Comparison of ENCODE assay signal across 8 cellular contexts in genomic region chr20:20083796-20084195, GRCh38. TPM values are rescaled to one million over a fixed set of nuclear protein-coding genes. Genes with fewer than 3 reads are reported as not detected.
DNase-seq lines count a peak whose midpoint lies in the region; ATAC-seq, FAIRE-seq and TF ChIP-seq lines count a peak whose summit lies in the region.

No MANE protein-coding gene starts in this region.

- DNase-seq in ELR (ENCODE audit: low read depth) (peak; percentile 60), HT-29 (ENCODE audit: low spot score) (peak; percentile 44), NCI-H748 treated with DMSO at 0.1 percent for 48 hours (lab: John Stamatoyannopoulos, UW) (peak; percentile 93), body of pancreas (no peak), kidney (no peak), upper lobe of right lung (no peak)
- no peak for DNase-seq in activated effector memory CD4-positive, alpha-beta T cell treated with Interleukin-2 at 50 U/mL for 16 hours

- H3K4me1 ChIP-seq in body of pancreas (no peaks in the 10 kb centered on the region), kidney (ENCODE audit: control insufficient read depth in 1 of 2, insufficient read depth in 1 of 2, low read depth in 1 of 2, low read length in 2 of 2) (peaks cover 0 to 2% of the 10 kb centered on the region in 2 donors), upper lobe of right lung (no peaks in the 10 kb centered on the region)

- intact Hi-C loops in body of pancreas (cut with DNase I) (loop anchor here (10.0 kb wide), 1 partner anchor 151 kb away; no protein-coding TSS in a partner anchor), kidney (cut with DNase I) (loop anchor here (10.0 kb wide), 1 partner anchor 151 kb away; no protein-coding TSS in a partner anchor), upper lobe of right lung (cut with DNase I) (loop anchor here (10.0 kb wide), 1 partner anchor 151 kb away; no protein-coding TSS in a partner anchor)

- H3K27me3 ChIP-seq in body of pancreas (no peaks in the 10 kb centered on the region), upper lobe of right lung (peaks cover 4% of the 10 kb centered on the region)

- H3K36me3 ChIP-seq in body of pancreas (replicated peaks in 1 of 2; ENCODE audit: insufficient read depth in 1 of 2, low read depth in 2 of 2) (no peaks in the 10 kb centered on the region), kidney (ENCODE audit: control insufficient read depth in 1 of 2, insufficient read depth in 2 of 2, low read length in 2 of 2) (no peaks in the 10 kb centered on the region), upper lobe of right lung (no peaks in the 10 kb centered on the region)

- FAIRE-seq in kidney (lab: Jason Lieb, UNC) = peak; percentile 83

- TF ChIP-seq POLR2A in body of pancreas (IDR thresholded peaks at IDR 0.05) = no peak

- TF ChIP-seq CTCF in body of pancreas (IDR thresholded peaks at IDR 0.05) (peak in 6 of 7 experiments; percentile 30 to 59 (median 51)), kidney (IDR thresholded peaks at IDR 0.05; ENCODE audit: borderline replicate concordance, extremely low read depth, insufficient read depth) (peak; percentile 49), upper lobe of right lung (IDR thresholded peaks at IDR 0.05) (peak; percentile 57)

- H3K4me3 ChIP-seq in body of pancreas = no peak overlapping the region
- peak overlapping the region in 1 of 2 donors; percentile 29 for H3K4me3 ChIP-seq in kidney (ENCODE audit: low read length in 2 of 2)
- no peak overlapping the region for H3K4me3 ChIP-seq in upper lobe of right lung

- H3K27ac ChIP-seq in body of pancreas (no peak overlapping the region), kidney (ENCODE audit: low read depth in 2 of 2, low read length in 2 of 2) (no peak overlapping the region), upper lobe of right lung (no peak overlapping the region)

- no peaks in the 10 kb centered on the region for H3K9me3 ChIP-seq in body of pancreas
- H3K9me3 ChIP-seq in kidney (ENCODE audit: control insufficient read depth in 1 of 2, low read length in 2 of 2) = no peaks in the 10 kb centered on the region
- H3K9me3 ChIP-seq in upper lobe of right lung = no peaks in the 10 kb centered on the region

- H3K9ac ChIP-seq in kidney (ENCODE audit: low read length in 2 of 2) = no peak overlapping the region

- ATAC-seq in body of pancreas (peak; percentile 47), upper lobe of right lung (peak; percentile 69), GM18517 (IDR thresholded peaks at IDR 0.05; ENCODE audit: unreplicated experiment) (no peak)

- 1 to 4% methylated on average over 3 of the region's 3 CpGs for WGBS in body of pancreas, 2 donors

RNA-seq across cellular contexts. Expression of gene CFAP61, which starts 31.5 kb away (rescaled TPM):
- not detected in 2 replicates for total RNA-seq in HT-29 (2014; rRNA removed; shearing (Covaris generic))
- total RNA-seq in body of pancreas (under 1 TPM in 1 of 2 donors, not detected in 1; 0.52 TPM), kidney (2.6 TPM), upper lobe of right lung (not detected)
- 0.58 TPM for polyA plus RNA-seq in kidney (ENCODE audit: insufficient read depth, low read depth, low replicate concordance)

RNA-seq across cellular contexts. Expression of gene CRNKL1, which starts 31.5 kb away (rescaled TPM):
- 8.1 and 9.1 TPM in 2 replicates for total RNA-seq in HT-29 (2014; rRNA removed; shearing (Covaris generic))
- total RNA-seq in body of pancreas (10 to 100 TPM; 12.5 to 28.3 TPM), kidney (20.8 TPM), upper lobe of right lung (20.2 TPM)
- 18.3 TPM for polyA plus RNA-seq in kidney (ENCODE audit: insufficient read depth, low read depth, low replicate concordance)

Comparison
In these comparisons a context has a peak if more than half of its experiments do, and no peak if none do; other contexts are left out.
1. DNase-seq: peak in ELR (single experiment), HT-29 (single experiment) and NCI-H748 treated with DMSO at 0.1 percent for 48 hours (single experiment); none in body of pancreas (0 of 4), kidney (single experiment), upper lobe of right lung (single experiment) and activated effector memory CD4-positive, alpha-beta T cell treated with Interleukin-2 at 50 U/mL for 16 hours (single experiment).
2. Peak in every context shown above with its lines, with median percentiles within 50 percentile points of each other: CTCF ChIP-seq.